In genomic region chr3:81485444-81485865, GRCh38 we compare ENCODE assay signal across 1 cellular context.
A peak's percentile ranks its signal among the peaks of the same experiment; 100 is the strongest.
TF ChIP-seq lines count a peak whose summit lies in the region.

No MANE protein-coding gene starts in this region.

TF ChIP-seq in GM12878, 131 proteins besides CTCF, POLR2A, EP300 and RAD21 (continued from another document):
- no peak for TF ChIP-seq ZBTB40 (IDR thresholded peaks at IDR 0.05; ENCODE audit: borderline replicate concordance)
- TF ChIP-seq ZBED1 (IDR thresholded peaks at IDR 0.05; ENCODE audit: borderline replicate concordance), result no peak
- TF ChIP-seq ZNF687 (IDR thresholded peaks at IDR 0.05), result no peak
- TF ChIP-seq JUNB (IDR thresholded peaks at IDR 0.05), result peak; percentile 86
- TF ChIP-seq BHLHE40 (IDR thresholded peaks at IDR 0.05; ENCODE audit: borderline replicate concordance in 1 of 2, low read depth in 2 of 2, low read length in 1 of 2), result 0 out of 4 replicates have a peak, but pooled peaks of 1 of the 2 experiments have one; percentile 19
- no peak for TF ChIP-seq WRNIP1 (IDR thresholded peaks at IDR 0.05; ENCODE audit: borderline replicate concordance, low read depth, low read length)
- TF ChIP-seq ETV6 (conservative IDR thresholded peaks at IDR 0.05 in 1 of 2, IDR thresholded peaks at IDR 0.05 in 1 of 2; ENCODE audit: borderline replicate concordance in 1 of 2, low read depth in 1 of 2), result peak in 1 of 2 experiments; percentile 20; a peak in 1 of 4 replicates
- TF ChIP-seq ATF7 (IDR thresholded peaks at IDR 0.05; ENCODE audit: low read depth), result peak; percentile 27; the same call in 1 of the 2 replicates
- 0 out of 4 replicates have a peak, but pooled peaks of 1 of the 2 experiments have one; percentile 31 for TF ChIP-seq SRF (IDR thresholded peaks at IDR 0.05; ENCODE audit: low read depth in 2 of 2, low read length in 2 of 2)
- TF ChIP-seq IKZF1 (conservative IDR thresholded peaks at IDR 0.05), result 0 out of 2 replicates have a peak, but pooled peaks have one; percentile 22
- TF ChIP-seq NR2F1 (conservative IDR thresholded peaks at IDR 0.05), result 0 out of 2 replicates have a peak, but pooled peaks have one; percentile 11
- peak; percentile 89 for TF ChIP-seq IRF4 (IDR thresholded peaks at IDR 0.05; ENCODE audit: low read depth, low read length)
- TF ChIP-seq SPI1 (IDR thresholded peaks at IDR 0.05; ENCODE audit: borderline replicate concordance, insufficient read depth, low read depth, low read length), result peak; percentile 87
